Comparison of ENCODE assay signal across 10 cellular contexts in the genomic region with DNA sequence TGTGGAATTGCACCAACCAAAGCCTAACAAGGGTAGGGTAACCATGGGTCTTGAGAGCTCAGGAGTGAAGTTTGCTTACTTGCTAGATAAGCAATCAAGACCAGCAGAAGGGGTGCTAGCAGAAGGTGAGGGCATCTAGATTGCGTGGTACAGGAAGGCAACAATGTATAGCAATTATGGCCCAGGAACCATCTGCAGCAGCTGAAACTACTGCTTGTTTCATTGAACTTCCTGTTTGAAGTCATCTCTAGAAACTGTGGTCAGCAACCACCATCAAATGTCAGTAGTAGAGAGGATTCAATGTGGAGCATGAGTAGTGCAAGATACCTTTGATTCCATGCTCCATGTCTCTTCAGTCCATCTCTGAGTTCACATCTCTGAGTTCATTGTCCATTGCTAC.
DNase-seq lines count a peak whose midpoint lies in the region; ATAC-seq, FAIRE-seq and TF ChIP-seq lines count a peak whose summit lies in the region.
"Had no signal": no experiment of that assay in that cellular context is flagged by ENCODE, and none has a peak within 500 bp of the region (broad histone marks: within the 10 kb centered on the region; RNA-seq: fewer than 3 reads in every experiment).

No MANE protein-coding gene starts in this region.

- H3K79me2 ChIP-seq in GM12878 (ENCODE audit: control insufficient read depth, insufficient read depth, low read length): no peaks in the 10 kb centered on the region

- TF ChIP-seq RAD21 in GM12878 (IDR thresholded peaks at IDR 0.05; ENCODE audit: insufficient read depth, low read depth, low read length): no peak

- H3K27me3 ChIP-seq in GM12878 (replicated peaks in 1 of 2; ENCODE audit: control insufficient read depth in 2 of 2, insufficient read depth in 2 of 2, low read length in 1 of 2): no peaks in the 10 kb centered on the region

- POLR2A ChIA-PET in GM12878 (lab: Charles Lee): no interaction called here

- no peaks in the 10 kb centered on the region; the same call in 2 of the 3 replicates for H3K9me3 ChIP-seq in GM12878 (replicated peaks; ENCODE audit: control insufficient read depth, insufficient read depth, low read length)

- WGBS in GM12878 (ENCODE audit: insufficient coverage, insufficient replicate concordance, low lambda C conversion rate, missing lambda C conversion rate): 0% methylated on average over 1 of the region's 1 CpG

- no peaks in the 10 kb centered on the region for H3K36me3 ChIP-seq in GM12878 (ENCODE audit: control insufficient read depth in 2 of 2, insufficient read depth in 2 of 2, low read length in 1 of 2)

- H3K4me2 ChIP-seq in GM12878 (ENCODE audit: control insufficient read depth, insufficient read depth): no peak overlapping the region

- no peak; a peak in 1 of 4 replicates for TF ChIP-seq EP300 in GM12878 (IDR thresholded peaks at IDR 0.05; ENCODE audit: borderline replicate concordance in 1 of 2, control insufficient read depth in 1 of 2, low read depth in 2 of 2, low read length in 2 of 2)

- TF ChIP-seq POLR2A in GM12878 (IDR thresholded peaks at IDR 0.05; ENCODE audit: low read depth, low read length): no peak

- no peak overlapping the region for H3K27ac ChIP-seq in GM12878 (ENCODE audit: control insufficient read depth, insufficient read depth)

- H3K9ac ChIP-seq in GM12878 (ENCODE audit: control insufficient read depth, insufficient read depth, low read length): no peak overlapping the region

- SMC1A ChIA-PET in GM12878 (lab: Charles Lee; ENCODE audit: uncharacterized antibody, unreplicated experiment): no interaction called here

- peak; percentile 99 for ATAC-seq in GM19025 (IDR thresholded peaks at IDR 0.05; ENCODE audit: low read depth, unreplicated experiment)
- peak; percentile 100 for ATAC-seq in GM21737 (IDR thresholded peaks at IDR 0.05; ENCODE audit: unreplicated experiment)
- ATAC-seq in HG03280 (IDR thresholded peaks at IDR 0.05; ENCODE audit: unreplicated experiment): peak; percentile 97
- peak; percentile 86 for ATAC-seq in GM12878
- ATAC-seq: T-cell had no signal

- TF ChIP-seq CTCF in GM12878 (IDR thresholded peaks at IDR 0.05 in 2 of 3, conservative IDR thresholded peaks at IDR 0.05 in 1 of 3; ENCODE audit: control insufficient read depth in 2 of 3, extremely low read depth in 1 of 3, insufficient read depth in 1 of 3, low read depth in 3 of 3, low read length in 3 of 3): no peak

- CTCF ChIA-PET in GM12878 (lab: Yijun Ruan, JAX): no interaction called here

- RAD21 ChIA-PET in GM12878 (lab: Charles Lee; ENCODE audit: unreplicated experiment): no interaction called here

- DNase-seq in GM12878 (ENCODE audit: low read depth, low spot score): peak; percentile 20
- no peak for DNase-seq in DMS114 treated with DMSO at 0.1 percent for 48 hours (lab: John Stamatoyannopoulos, UW; ENCODE audit: unreplicated experiment)
- no peak for DNase-seq in NOMO-1 treated with DMSO at 0.1 percent for 48 hours (lab: John Stamatoyannopoulos, UW; ENCODE audit: unreplicated experiment)
- no peak for DNase-seq in HK-2 (ENCODE audit: unreplicated experiment)
- DNase-seq: naive B cell; stimulated activated CD4-positive, alpha-beta T cell treated with anti-CD3 and anti-CD28 coated beads, Interleukin-12 subunit alpha, Interleukin-12 subunit beta, amount 100 ng/mL, for 4 hours; T-cell had no signal

- no peak overlapping the region for H3K4me3 ChIP-seq in GM12878

- intact Hi-C loops in GM12878 (cut with micrococcal nuclease; ENCODE audit: unreplicated experiment): no loop called here

- no peaks in the 10 kb centered on the region for H3K4me1 ChIP-seq in GM12878 (ENCODE audit: control insufficient read depth, insufficient read depth, low read length)

- H4K20me1 ChIP-seq in GM12878 (ENCODE audit: control insufficient read depth, insufficient read depth): no peaks in the 10 kb centered on the region

- no TSS peak for BruUV-seq in GM12878 (replicated peaks; lab: Mats Ljungman, UMichigan)

- H2AFZ ChIP-seq in GM12878 (ENCODE audit: control insufficient read depth, low read depth, low read length): no peak overlapping the region

- FAIRE-seq in GM12878 (lab: Jason Lieb, UNC): peak; percentile 93

- in situ Hi-C loops in GM12878 (cut with MboI): no loop called here

TF ChIP-seq in GM12878, 131 proteins besides CTCF, POLR2A, EP300 and RAD21 (continues in another document):
- 0 out of 2 replicates have a peak, but pooled peaks have one; percentile 14 for TF ChIP-seq MEF2A (IDR thresholded peaks at IDR 0.05; ENCODE audit: insufficient read depth, low read depth, low read length)
- 0 out of 2 replicates have a peak, but pooled peaks have one; percentile 27 for TF ChIP-seq YY1 (IDR thresholded peaks at IDR 0.05; ENCODE audit: low read depth, low read length)
- no peak for TF ChIP-seq ZNF207 (IDR thresholded peaks at IDR 0.05; ENCODE audit: borderline replicate concordance)
- no peak for TF ChIP-seq FOXK2 (IDR thresholded peaks at IDR 0.05)
- TF ChIP-seq SKIL (IDR thresholded peaks at IDR 0.05; ENCODE audit: low read depth, poor library complexity, severe bottlenecking): no peak
- no peak for TF ChIP-seq BACH1 (IDR thresholded peaks at IDR 0.05; ENCODE audit: borderline replicate concordance)
- no peak for TF ChIP-seq HCFC1 (IDR thresholded peaks at IDR 0.05; ENCODE audit: low read length)
- no peak for TF ChIP-seq WRNIP1 (IDR thresholded peaks at IDR 0.05; ENCODE audit: borderline replicate concordance, low read depth, low read length)
- no peak for TF ChIP-seq ASH2L (IDR thresholded peaks at IDR 0.05; ENCODE audit: borderline replicate concordance, low read depth)
- TF ChIP-seq EED (IDR thresholded peaks at IDR 0.05; ENCODE audit: low read depth): 0 out of 2 replicates have a peak, but pooled peaks have one; percentile 29
- peak; percentile 64; the same call in 1 of the 2 replicates for TF ChIP-seq CBX5 (IDR thresholded peaks at IDR 0.05; ENCODE audit: low read depth)
- TF ChIP-seq ZNF274 (IDR thresholded peaks at IDR 0.05; ENCODE audit: insufficient read depth, insufficient read length): no peak
- peak; percentile 78 for TF ChIP-seq TCF12 (IDR thresholded peaks at IDR 0.05; ENCODE audit: low read depth, low read length)
- TF ChIP-seq RB1 (IDR thresholded peaks at IDR 0.05; ENCODE audit: borderline replicate concordance): no peak
- TF ChIP-seq NFIC (IDR thresholded peaks at IDR 0.05; ENCODE audit: low read depth, low read length): peak; percentile 70
- TF ChIP-seq JUNB (IDR thresholded peaks at IDR 0.05): peak; percentile 77
- no peak for TF ChIP-seq CHD2 (IDR thresholded peaks at IDR 0.05; ENCODE audit: borderline replicate concordance, low read depth, low read length)
- TF ChIP-seq IRF4 (IDR thresholded peaks at IDR 0.05; ENCODE audit: low read depth, low read length): peak; percentile 90
- no peak for TF ChIP-seq EZH2 (IDR thresholded peaks at IDR 0.05; ENCODE audit: borderline replicate concordance, control insufficient read depth, low read depth, low read length)
- no peak for TF ChIP-seq CBX3 (IDR thresholded peaks at IDR 0.05; ENCODE audit: borderline replicate concordance, low read depth)
- TF ChIP-seq NR2C2 (IDR thresholded peaks at IDR 0.05; ENCODE audit: borderline replicate concordance, control insufficient read depth, insufficient read length, low read depth): no peak
- no peak for TF ChIP-seq TCF7 (IDR thresholded peaks at IDR 0.05; ENCODE audit: borderline replicate concordance)
- TF ChIP-seq IKZF2 (IDR thresholded peaks at IDR 0.05): peak in 1 of 2 experiments; percentile 49; a peak in 2 of 4 replicates
- TF ChIP-seq, protein P1, sequence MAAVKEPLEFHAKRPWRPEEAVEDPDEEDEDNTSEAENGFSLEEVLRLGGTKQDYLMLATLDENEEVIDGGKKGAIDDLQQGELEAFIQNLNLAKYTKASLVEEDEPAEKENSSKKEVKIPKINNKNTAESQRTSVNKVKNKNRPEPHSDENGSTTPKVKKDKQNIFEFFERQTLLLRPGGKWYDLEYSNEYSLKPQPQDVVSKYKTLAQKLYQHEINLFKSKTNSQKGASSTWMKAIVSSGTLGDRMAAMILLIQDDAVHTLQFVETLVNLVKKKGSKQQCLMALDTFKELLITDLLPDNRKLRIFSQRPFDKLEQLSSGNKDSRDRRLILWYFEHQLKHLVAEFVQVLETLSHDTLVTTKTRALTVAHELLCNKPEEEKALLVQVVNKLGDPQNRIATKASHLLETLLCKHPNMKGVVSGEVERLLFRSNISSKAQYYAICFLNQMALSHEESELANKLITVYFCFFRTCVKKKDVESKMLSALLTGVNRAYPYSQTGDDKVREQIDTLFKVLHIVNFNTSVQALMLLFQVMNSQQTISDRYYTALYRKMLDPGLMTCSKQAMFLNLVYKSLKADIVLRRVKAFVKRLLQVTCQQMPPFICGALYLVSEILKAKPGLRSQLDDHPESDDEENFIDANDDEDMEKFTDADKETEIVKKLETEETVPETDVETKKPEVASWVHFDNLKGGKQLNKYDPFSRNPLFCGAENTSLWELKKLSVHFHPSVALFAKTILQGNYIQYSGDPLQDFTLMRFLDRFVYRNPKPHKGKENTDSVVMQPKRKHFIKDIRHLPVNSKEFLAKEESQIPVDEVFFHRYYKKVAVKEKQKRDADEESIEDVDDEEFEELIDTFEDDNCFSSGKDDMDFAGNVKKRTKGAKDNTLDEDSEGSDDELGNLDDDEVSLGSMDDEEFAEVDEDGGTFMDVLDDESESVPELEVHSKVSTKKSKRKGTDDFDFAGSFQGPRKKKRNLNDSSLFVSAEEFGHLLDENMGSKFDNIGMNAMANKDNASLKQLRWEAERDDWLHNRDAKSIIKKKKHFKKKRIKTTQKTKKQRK (IDR thresholded peaks at IDR 0.05; ENCODE audit: low read depth, low read length): no peak
- TF ChIP-seq BCL11A (IDR thresholded peaks at IDR 0.05; ENCODE audit: low read depth, low read length): peak; percentile 79; the same call in 1 of the 2 replicates
- no peak for TF ChIP-seq RAD51 (IDR thresholded peaks at IDR 0.05)
